In genomic region chr11:96111308-96111707, GRCh38 we compare ENCODE assay signal across 1 cellular context.
TF ChIP-seq lines count a peak whose summit lies in the region.

No MANE protein-coding gene starts in this region.

TF ChIP-seq in GM12878, 131 proteins besides CTCF, POLR2A, EP300 and RAD21 (continued from another document):
- TF ChIP-seq NR2C2 (IDR thresholded peaks at IDR 0.05; ENCODE audit: borderline replicate concordance, control insufficient read depth, insufficient read length, low read depth) (no peak), ZNF384 (IDR thresholded peaks at IDR 0.05; ENCODE audit: borderline replicate concordance, low read depth, low read length) (no peak), TCF7 (IDR thresholded peaks at IDR 0.05; ENCODE audit: borderline replicate concordance) (no peak), CHD1 (IDR thresholded peaks at IDR 0.05; ENCODE audit: low read depth, low read length) (no peak), HSF1 (IDR thresholded peaks at IDR 0.05; ENCODE audit: low read depth, low read length) (no peak), YY1 (IDR thresholded peaks at IDR 0.05; ENCODE audit: low read depth, low read length) (no peak), LARP7 (IDR thresholded peaks at IDR 0.05) (no peak), NFIC (IDR thresholded peaks at IDR 0.05; ENCODE audit: low read depth, low read length) (0 out of 2 replicates have a peak, but pooled peaks have one; percentile 37), HCFC1 (IDR thresholded peaks at IDR 0.05; ENCODE audit: low read length) (no peak), ZBTB33 (IDR thresholded peaks at IDR 0.05) (peak; percentile 31; the same call in 1 of the 2 replicates), ATF2 (IDR thresholded peaks at IDR 0.05; ENCODE audit: low read length) (0 out of 2 replicates have a peak, but pooled peaks have one; percentile 29), ZBTB40 (IDR thresholded peaks at IDR 0.05; ENCODE audit: borderline replicate concordance) (no peak), RB1 (IDR thresholded peaks at IDR 0.05; ENCODE audit: borderline replicate concordance) (no peak), PAX5 (IDR thresholded peaks at IDR 0.05; ENCODE audit: borderline replicate concordance, low read depth, low read length) (no peak), EGR1 (IDR thresholded peaks at IDR 0.05; ENCODE audit: borderline replicate concordance in 1 of 2, low read depth in 2 of 2, low read length in 2 of 2) (no peak), CBX3 (IDR thresholded peaks at IDR 0.05; ENCODE audit: borderline replicate concordance, low read depth) (no peak), RUNX3 (IDR thresholded peaks at IDR 0.05; ENCODE audit: low read length) (peak; percentile 55; the same call in 1 of the 2 replicates), NFYA (IDR thresholded peaks at IDR 0.05; ENCODE audit: borderline replicate concordance, low read depth, low read length) (no peak), SREBF1 (IDR thresholded peaks at IDR 0.05; ENCODE audit: low read length) (no peak), SMAD5 (IDR thresholded peaks at IDR 0.05; ENCODE audit: low read depth) (no peak), POU2F2 (IDR thresholded peaks at IDR 0.05; ENCODE audit: borderline replicate concordance, low read depth, low read length) (no peak)
